In the genomic region with DNA sequence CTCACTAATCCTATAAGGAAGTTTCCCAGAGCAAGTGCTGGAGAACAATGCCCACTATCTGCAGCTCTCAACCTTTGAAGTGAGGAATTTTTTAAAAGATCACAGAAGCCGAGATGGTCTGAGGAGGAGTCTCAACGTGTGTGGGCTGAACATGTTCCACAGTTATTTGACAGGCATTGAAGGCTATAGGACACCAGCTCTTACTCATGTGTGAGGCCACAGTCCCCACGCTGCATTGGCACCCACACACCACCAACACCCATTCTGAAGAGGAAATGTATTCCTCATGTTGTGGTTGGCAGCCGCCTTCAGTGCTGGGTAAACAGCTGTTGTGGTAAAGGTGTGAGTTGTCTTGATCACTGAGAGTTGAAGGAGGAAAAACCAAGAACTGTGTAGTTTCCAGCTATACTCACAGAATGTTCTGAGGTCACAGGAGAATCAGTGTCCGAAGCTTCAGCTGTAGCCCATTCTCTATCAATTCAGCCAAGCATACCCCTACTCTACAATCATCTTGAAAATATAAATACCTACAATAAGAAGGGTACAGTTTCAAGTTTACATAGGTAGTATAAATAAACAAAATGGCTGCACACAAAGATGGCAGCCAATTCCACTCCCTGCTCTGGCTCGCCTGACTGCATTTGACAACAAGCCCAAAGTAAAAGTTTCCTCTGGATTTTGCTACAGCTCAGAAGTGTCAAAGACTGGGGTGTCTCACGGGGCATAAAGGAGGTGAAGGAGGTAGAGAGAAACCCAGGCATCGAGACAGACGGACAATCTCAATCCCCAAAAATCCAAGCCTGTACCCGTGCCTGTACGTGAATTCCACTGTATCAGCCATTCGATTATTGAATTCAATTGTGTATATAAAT, we compare ENCODE assay signal across 1 cellular context.
TF ChIP-seq lines count a peak whose summit lies in the region.

No MANE protein-coding gene starts in this region.

TF ChIP-seq in WTC11, 78 proteins besides CTCF, POLR2A, EP300 and RAD21 (continued from another document):
- no peak for TF ChIP-seq STAT6 (CRISPR knock-in tag; conservative IDR thresholded peaks at IDR 0.05; ENCODE audit: low read depth)
- no peak for TF ChIP-seq ATF6 (CRISPR knock-in tag; IDR thresholded peaks at IDR 0.05)
- TF ChIP-seq TP53 (CRISPR knock-in tag; IDR thresholded peaks at IDR 0.05) = no peak
- TF ChIP-seq NR2C2 (CRISPR knock-in tag; IDR thresholded peaks at IDR 0.05) = no peak
- no peak for TF ChIP-seq PRDM15 (CRISPR knock-in tag; IDR thresholded peaks at IDR 0.05)
- no peak for TF ChIP-seq NR3C1 (CRISPR knock-in tag; conservative IDR thresholded peaks at IDR 0.05; ENCODE audit: low read depth)
- no peak for TF ChIP-seq E2F4 (CRISPR knock-in tag; IDR thresholded peaks at IDR 0.05; ENCODE audit: borderline replicate concordance, low read depth)
- no peak for TF ChIP-seq ARID4B (CRISPR knock-in tag; IDR thresholded peaks at IDR 0.05; ENCODE audit: borderline replicate concordance)
- TF ChIP-seq FOXK1 (CRISPR knock-in tag; IDR thresholded peaks at IDR 0.05) = no peak
